ENCODE assay signal across 15 cellular contexts in the genomic region with DNA sequence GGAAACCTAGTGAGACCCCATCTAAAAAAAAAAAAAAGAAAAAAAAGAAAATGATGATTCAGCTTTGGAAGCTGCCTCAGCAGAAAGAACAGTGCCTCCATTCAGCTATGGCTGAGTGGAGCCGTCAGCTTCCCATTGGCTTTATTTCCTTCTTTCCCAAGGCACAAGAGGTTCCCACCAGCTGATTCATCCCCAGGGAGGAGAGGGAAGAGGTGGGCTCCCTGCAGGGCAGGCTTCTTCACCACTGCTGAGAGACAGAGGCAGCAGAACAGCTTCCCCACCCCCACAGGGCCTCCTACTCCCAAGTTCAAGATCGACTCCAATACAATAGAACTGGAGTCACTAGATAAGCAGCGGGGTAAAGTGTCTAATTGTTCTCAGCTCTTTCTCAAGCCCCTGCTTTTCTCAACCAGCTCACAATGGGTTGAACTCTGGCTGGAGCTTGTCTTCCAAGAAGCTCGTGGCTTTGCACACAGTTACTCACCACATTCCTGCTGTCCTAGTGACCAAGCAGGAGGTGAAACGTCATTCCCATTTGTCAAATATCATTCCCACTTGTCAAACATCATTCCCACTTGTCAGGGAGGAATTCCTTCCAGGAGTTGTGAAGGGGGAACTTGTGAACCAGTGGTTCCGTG. TPM values are rescaled to one million over a fixed set of nuclear protein-coding genes. Genes with fewer than 3 reads are reported as not detected.
DNase-seq lines count a peak whose midpoint lies in the region; ATAC-seq and TF ChIP-seq lines count a peak whose summit lies in the region.
"Had no signal": no experiment of that assay in that cellular context is flagged by ENCODE, and none has a peak within 500 bp of the region (broad histone marks: within the 10 kb centered on the region; RNA-seq: fewer than 3 reads in every experiment).

No MANE protein-coding gene starts in this region.

- 0 out of 2 replicates have a peak overlapping the region, but pooled peaks have one; percentile 17 for H2AFZ ChIP-seq in PC-3 (ENCODE audit: low read length)
- H2AFZ ChIP-seq in neural progenitor cell (replicated peaks): no peak overlapping the region

- no peaks in the 10 kb centered on the region for H3K79me2 ChIP-seq in PC-3 (ENCODE audit: low read length)
- H3K79me2 ChIP-seq in neural progenitor cell (ENCODE audit: low read depth): no peaks in the 10 kb centered on the region

- ATAC-seq in PC-3: peak; percentile 46; the same call in 1 of the 2 replicates
- ATAC-seq in GM21786 (IDR thresholded peaks at IDR 0.05; ENCODE audit: unreplicated experiment): no peak
- ATAC-seq in T-helper 17 cell: no peak
- ATAC-seq in left lobe of liver: no peak
- ATAC-seq: HCT116; stimulated activated naive CD8-positive, alpha-beta T cell treated with anti-CD3 and anti-CD28 coated beads, Interleukin-15, amount 100 ng/mL, for 72 hours had no signal

- H3F3A ChIP-seq in PC-3 (ENCODE audit: low read length, unreplicated experiment) (no peaks in the 10 kb centered on the region), neural progenitor cell (ENCODE audit: low read depth) (no peaks in the 10 kb centered on the region)

- H3K27ac ChIP-seq in PC-3 (ENCODE audit: low read length): peak overlapping the region; percentile 77
- H3K27ac ChIP-seq in neural progenitor cell: no peak overlapping the region

- H3K9ac ChIP-seq in PC-3 (ENCODE audit: low read length): no peak overlapping the region
- H3K9ac ChIP-seq in neural progenitor cell: no peak overlapping the region

- H3K36me3 Mint-ChIP-seq in neural progenitor cell: no peaks in the 10 kb centered on the region
- H3K36me3 Mint-ChIP-seq in T-helper 17 cell (ENCODE audit: low read depth): no peaks in the 10 kb centered on the region

- CTCF ChIA-PET in PC-3 (lab: Charles Lee): no interaction called here

- intact Hi-C loops in PC-3 (cut with micrococcal nuclease): no loop called here

- H3K4me2 ChIP-seq in PC-3 (ENCODE audit: low read length) (peak overlapping the region; percentile 70), neural progenitor cell (no peak overlapping the region)

- H3K4me1 Mint-ChIP-seq in neural progenitor cell (peaks cover 31% of the 10 kb centered on the region), T-helper 17 cell (peaks cover 2% of the 10 kb centered on the region)
- H3K4me1 Mint-ChIP-seq: activated B cell treated with CpG ODN at 0.5 μM for 24 hours; stimulated activated naive CD8-positive, alpha-beta T cell treated with anti-CD3 and anti-CD28 coated beads, Interleukin-15, amount 100 ng/mL, for 72 hours had no signal

- H3K9me3 ChIP-seq in PC-3 (ENCODE audit: low read length) (no peaks in the 10 kb centered on the region), neural progenitor cell (ENCODE audit: low read depth) (no peaks in the 10 kb centered on the region), T-helper 17 cell (ENCODE audit: control insufficient read depth, low read length, poor library complexity, severe bottlenecking) (no peaks in the 10 kb centered on the region)

- H3K36me3 ChIP-seq in PC-3 (ENCODE audit: low read depth, low read length) (no peaks in the 10 kb centered on the region), neural progenitor cell (no peaks in the 10 kb centered on the region)

- H3K27me3 ChIP-seq in PC-3 (ENCODE audit: low read length) (no peaks in the 10 kb centered on the region), neural progenitor cell (no peaks in the 10 kb centered on the region)

- peak overlapping the region; percentile 10 for H3K4me3 Mint-ChIP-seq in neural progenitor cell
- H3K4me3 Mint-ChIP-seq in T-helper 17 cell: no peak overlapping the region
- H3K4me3 Mint-ChIP-seq: activated B cell treated with CpG ODN at 0.5 μM for 24 hours; stimulated activated naive CD8-positive, alpha-beta T cell treated with anti-CD3 and anti-CD28 coated beads, Interleukin-15, amount 100 ng/mL, for 72 hours had no signal

- TF ChIP-seq CTCF in PC-3 (conservative IDR thresholded peaks at IDR 0.05; ENCODE audit: low read depth, low read length): no peak
- no peak for TF ChIP-seq CTCF in epithelial cell of esophagus (IDR thresholded peaks at IDR 0.05; ENCODE audit: insufficient read depth, low read depth, low read length, missing control alignments)
- TF ChIP-seq CTCF in neural progenitor cell (IDR thresholded peaks at IDR 0.05): no peak

- H3K9me2 ChIP-seq in PC-3 (replicated peaks; ENCODE audit: low read length): no peaks in the 10 kb centered on the region

- peaks cover 3% of the 10 kb centered on the region for H3K9me3 Mint-ChIP-seq in neural progenitor cell
- H3K9me3 Mint-ChIP-seq: activated B cell treated with CpG ODN at 0.5 μM for 24 hours; stimulated activated naive CD8-positive, alpha-beta T cell treated with anti-CD3 and anti-CD28 coated beads, Interleukin-15, amount 100 ng/mL, for 72 hours had no signal

- H3K27me3 Mint-ChIP-seq in neural progenitor cell (ENCODE audit: insufficient read depth, low read depth) (peaks cover 11% of the 10 kb centered on the region), T-helper 17 cell (peaks cover 37% of the 10 kb centered on the region)
- H3K27me3 Mint-ChIP-seq: stimulated activated naive CD8-positive, alpha-beta T cell treated with anti-CD3 and anti-CD28 coated beads, Interleukin-15, amount 100 ng/mL, for 72 hours had no signal

- H3K27ac Mint-ChIP-seq in neural progenitor cell: peak overlapping the region; percentile 53
- H3K27ac Mint-ChIP-seq in T-helper 17 cell: no peak overlapping the region
- H3K27ac Mint-ChIP-seq: activated B cell treated with CpG ODN at 0.5 μM for 24 hours; stimulated activated naive CD8-positive, alpha-beta T cell treated with anti-CD3 and anti-CD28 coated beads, Interleukin-15, amount 100 ng/mL, for 72 hours had no signal

- no peaks in the 10 kb centered on the region for H4K20me1 ChIP-seq in PC-3 (ENCODE audit: low read length)
- H4K20me1 ChIP-seq in neural progenitor cell (ENCODE audit: low read depth): no peaks in the 10 kb centered on the region

- no TSS peak for BruUV-seq in PC-3 (replicated peaks; lab: Mats Ljungman, UMichigan)

- POLR2A ChIA-PET in PC-3 (lab: Charles Lee; ENCODE audit: unreplicated experiment): no interaction called here

- H3K4me1 ChIP-seq in PC-3 (ENCODE audit: insufficient read depth, low read length): peaks cover 17% of the 10 kb centered on the region
- H3K4me1 ChIP-seq in neural progenitor cell: peaks cover 24% of the 10 kb centered on the region

- DNase-seq in ELR (ENCODE audit: low read depth) (peak; percentile 74), PC-3 (peak; percentile 77), epithelial cell of esophagus (ENCODE audit: low read depth) (peak; percentile 87), neural progenitor cell (ENCODE audit: low spot score) (no peak), HuH-7 (ENCODE audit: low spot score) (no peak), T-helper 17 cell (no peak), left lobe of liver (ENCODE audit: low spot score) (no peak)
- DNase-seq: activated B cell treated with CpG ODN at 0.5 μM for 24 hours; activated T-cell treated with anti-CD3 and anti-CD28 coated beads for 4 hours; NCI-H2227 treated with DMSO at 0.1 percent for 48 hours; occipital lobe; stimulated activated CD4-positive, alpha-beta T cell treated with anti-CD3 and anti-CD28 coated beads, Interleukin-2, amount 100 ng/mL, for 24 hours; stimulated activated naive CD8-positive, alpha-beta T cell treated with anti-CD3 and anti-CD28 coated beads, Interleukin-15, amount 100 ng/mL, for 72 hours had no signal

- H3K4me3 ChIP-seq in PC-3 (ENCODE audit: low read length) (no peak overlapping the region), epithelial cell of esophagus (ENCODE audit: low read length) (no peak overlapping the region), neural progenitor cell (no peak overlapping the region)

RNA-seq across cellular contexts. Expression of gene FHDC1, which starts 47.8 kb away (rescaled TPM):
- total RNA-seq in PC-3 (2014; rRNA removed) (0.95 and 2.2 TPM in 2 replicates), neural progenitor cell (ENCODE audit: low replicate concordance) (3.0 and 4.8 TPM in 2 replicates), T-helper 17 cell (under 1 TPM; 0.10 TPM), left lobe of liver (0.28 TPM)

Comparison
In these comparisons a context has a peak if more than half of its experiments do, and no peak if none do; other contexts are left out.
1. DNase-seq: peak in ELR (single experiment), PC-3 (single experiment) and epithelial cell of esophagus (single experiment); none in neural progenitor cell (single experiment), HuH-7 (single experiment), T-helper 17 cell (0 of 3) and left lobe of liver (single experiment).